Comparison of ENCODE assay signal across 1 cellular context in the genomic region with DNA sequence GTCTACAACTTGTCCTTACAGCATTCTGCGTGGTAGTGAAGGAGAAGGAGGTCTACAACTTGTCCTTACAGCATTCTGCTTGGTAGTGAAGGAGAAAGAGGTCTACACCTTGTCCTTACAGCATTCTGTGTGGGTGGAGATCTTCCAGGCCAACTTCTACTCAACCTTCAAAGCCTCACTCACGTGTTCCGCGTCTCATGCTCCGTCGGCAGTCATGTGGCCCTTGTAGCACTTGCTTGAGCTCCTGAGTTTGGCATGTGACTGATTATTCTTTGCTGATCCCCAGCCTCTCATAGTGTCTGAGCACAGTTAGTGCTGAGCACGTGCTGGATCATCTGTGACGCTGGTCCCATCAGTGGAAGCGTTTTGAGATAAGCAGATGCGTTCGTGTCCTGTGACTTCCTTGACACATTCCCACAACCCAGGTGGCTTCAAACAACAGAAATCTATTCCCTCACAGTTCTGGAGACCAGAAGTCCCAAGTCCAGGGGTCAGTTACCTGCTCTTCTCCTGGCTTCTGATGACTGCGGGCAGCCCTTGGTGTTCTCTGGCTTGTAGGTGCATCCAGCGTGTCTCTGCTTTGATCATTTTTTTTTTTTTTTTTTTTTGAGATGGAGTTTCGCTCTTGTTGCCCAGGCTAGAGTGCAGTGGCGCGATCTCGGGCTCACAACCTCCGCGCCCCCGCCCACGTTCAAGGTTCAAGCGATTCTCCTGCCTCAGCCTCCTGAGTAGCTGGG.
TF ChIP-seq lines count a peak whose summit lies in the region.

No MANE protein-coding gene starts in this region.

TF ChIP-seq in HepG2, 621 proteins besides CTCF, POLR2A, EP300 and RAD21 (continued from another document and continues in another):
- TF ChIP-seq, protein P1, sequence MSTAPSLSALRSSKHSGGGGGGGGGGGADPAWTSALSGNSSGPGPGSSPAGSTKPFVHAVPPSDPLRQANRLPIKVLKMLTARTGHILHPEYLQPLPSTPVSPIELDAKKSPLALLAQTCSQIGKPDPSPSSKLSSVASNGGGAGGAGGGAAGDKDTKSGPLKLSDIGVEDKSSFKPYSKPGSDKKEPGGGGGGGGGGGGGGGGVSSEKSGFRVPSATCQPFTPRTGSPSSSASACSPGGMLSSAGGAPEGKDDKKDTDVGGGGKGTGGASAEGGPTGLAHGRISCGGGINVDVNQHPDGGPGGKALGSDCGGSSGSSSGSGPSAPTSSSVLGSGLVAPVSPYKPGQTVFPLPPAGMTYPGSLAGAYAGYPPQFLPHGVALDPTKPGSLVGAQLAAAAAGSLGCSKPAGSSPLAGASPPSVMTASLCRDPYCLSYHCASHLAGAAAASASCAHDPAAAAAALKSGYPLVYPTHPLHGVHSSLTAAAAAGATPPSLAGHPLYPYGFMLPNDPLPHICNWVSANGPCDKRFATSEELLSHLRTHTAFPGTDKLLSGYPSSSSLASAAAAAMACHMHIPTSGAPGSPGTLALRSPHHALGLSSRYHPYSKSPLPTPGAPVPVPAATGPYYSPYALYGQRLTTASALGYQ (CRISPR knock-in tag; IDR thresholded peaks at IDR 0.05): no peak
- TF ChIP-seq KLF16 (CRISPR knock-in tag; IDR thresholded peaks at IDR 0.05) (peak in 1 of 2 experiments; percentile 49; a peak in 1 of 4 replicates), FOXO1 (CRISPR knock-in tag; IDR thresholded peaks at IDR 0.05) (peak; percentile 44), PLSCR1 (CRISPR knock-in tag; IDR thresholded peaks at IDR 0.05; ENCODE audit: borderline replicate concordance) (no peak), ZNF781 (CRISPR knock-in tag; IDR thresholded peaks at IDR 0.05; ENCODE audit: borderline replicate concordance, not compliant biosample characterization) (peak; percentile 84), NFAT5 (CRISPR knock-in tag; IDR thresholded peaks at IDR 0.05) (peak; percentile 54; the same call in 1 of the 2 replicates), ARNTL (CRISPR knock-in tag; IDR thresholded peaks at IDR 0.05) (peak; percentile 80), ZSCAN30 (CRISPR knock-in tag; IDR thresholded peaks at IDR 0.05) (no peak), ZNF616 (CRISPR knock-in tag; IDR thresholded peaks at IDR 0.05; ENCODE audit: low read depth) (peak; percentile 65; the same call in 1 of the 2 replicates), NCOR1 (IDR thresholded peaks at IDR 0.05; ENCODE audit: borderline replicate concordance, low read length) (peak; percentile 94), HOXA9 (CRISPR knock-in tag; IDR thresholded peaks at IDR 0.05; ENCODE audit: borderline replicate concordance) (no peak), ZNF563 (CRISPR knock-in tag; IDR thresholded peaks at IDR 0.05) (peak; percentile 62; the same call in 1 of the 2 replicates), CEBPG (CRISPR knock-in tag; IDR thresholded peaks at IDR 0.05) (no peak), ZNF615 (CRISPR knock-in tag; IDR thresholded peaks at IDR 0.05; ENCODE audit: borderline replicate concordance) (no peak), U2AF2 (IDR thresholded peaks at IDR 0.05; ENCODE audit: low read depth, low read length) (no peak), MYC (CRISPR knock-in tag; IDR thresholded peaks at IDR 0.05; ENCODE audit: borderline replicate concordance) (peak; percentile 77), ZNF841 (CRISPR knock-in tag; IDR thresholded peaks at IDR 0.05; ENCODE audit: borderline replicate concordance) (no peak), RELA (CRISPR knock-in tag; IDR thresholded peaks at IDR 0.05) (0 out of 2 replicates have a peak, but pooled peaks have one; percentile 33), GPN1 (CRISPR knock-in tag; IDR thresholded peaks at IDR 0.05; ENCODE audit: borderline replicate concordance) (no peak), ZNF180 (CRISPR knock-in tag; IDR thresholded peaks at IDR 0.05; ENCODE audit: borderline replicate concordance, low read depth) (no peak), ZNF691 (CRISPR knock-in tag; IDR thresholded peaks at IDR 0.05; ENCODE audit: borderline replicate concordance, low read depth) (peak; percentile 62), HHEX (CRISPR knock-in tag; IDR thresholded peaks at IDR 0.05) (no peak; the same call in 1 of the 2 replicates), IRX3 (CRISPR knock-in tag; IDR thresholded peaks at IDR 0.05; ENCODE audit: borderline replicate concordance, low read depth) (peak; percentile 69; the same call in 1 of the 2 replicates), UBTF (CRISPR knock-in tag; IDR thresholded peaks at IDR 0.05) (peak; percentile 36; the same call in 1 of the 2 replicates), ZBTB49 (CRISPR knock-in tag; IDR thresholded peaks at IDR 0.05; ENCODE audit: borderline replicate concordance) (peak; percentile 48; the same call in 1 of the 2 replicates), ZNF775 (CRISPR knock-in tag; IDR thresholded peaks at IDR 0.05; ENCODE audit: borderline replicate concordance) (no peak)
- TF ChIP-seq, protein P2, sequence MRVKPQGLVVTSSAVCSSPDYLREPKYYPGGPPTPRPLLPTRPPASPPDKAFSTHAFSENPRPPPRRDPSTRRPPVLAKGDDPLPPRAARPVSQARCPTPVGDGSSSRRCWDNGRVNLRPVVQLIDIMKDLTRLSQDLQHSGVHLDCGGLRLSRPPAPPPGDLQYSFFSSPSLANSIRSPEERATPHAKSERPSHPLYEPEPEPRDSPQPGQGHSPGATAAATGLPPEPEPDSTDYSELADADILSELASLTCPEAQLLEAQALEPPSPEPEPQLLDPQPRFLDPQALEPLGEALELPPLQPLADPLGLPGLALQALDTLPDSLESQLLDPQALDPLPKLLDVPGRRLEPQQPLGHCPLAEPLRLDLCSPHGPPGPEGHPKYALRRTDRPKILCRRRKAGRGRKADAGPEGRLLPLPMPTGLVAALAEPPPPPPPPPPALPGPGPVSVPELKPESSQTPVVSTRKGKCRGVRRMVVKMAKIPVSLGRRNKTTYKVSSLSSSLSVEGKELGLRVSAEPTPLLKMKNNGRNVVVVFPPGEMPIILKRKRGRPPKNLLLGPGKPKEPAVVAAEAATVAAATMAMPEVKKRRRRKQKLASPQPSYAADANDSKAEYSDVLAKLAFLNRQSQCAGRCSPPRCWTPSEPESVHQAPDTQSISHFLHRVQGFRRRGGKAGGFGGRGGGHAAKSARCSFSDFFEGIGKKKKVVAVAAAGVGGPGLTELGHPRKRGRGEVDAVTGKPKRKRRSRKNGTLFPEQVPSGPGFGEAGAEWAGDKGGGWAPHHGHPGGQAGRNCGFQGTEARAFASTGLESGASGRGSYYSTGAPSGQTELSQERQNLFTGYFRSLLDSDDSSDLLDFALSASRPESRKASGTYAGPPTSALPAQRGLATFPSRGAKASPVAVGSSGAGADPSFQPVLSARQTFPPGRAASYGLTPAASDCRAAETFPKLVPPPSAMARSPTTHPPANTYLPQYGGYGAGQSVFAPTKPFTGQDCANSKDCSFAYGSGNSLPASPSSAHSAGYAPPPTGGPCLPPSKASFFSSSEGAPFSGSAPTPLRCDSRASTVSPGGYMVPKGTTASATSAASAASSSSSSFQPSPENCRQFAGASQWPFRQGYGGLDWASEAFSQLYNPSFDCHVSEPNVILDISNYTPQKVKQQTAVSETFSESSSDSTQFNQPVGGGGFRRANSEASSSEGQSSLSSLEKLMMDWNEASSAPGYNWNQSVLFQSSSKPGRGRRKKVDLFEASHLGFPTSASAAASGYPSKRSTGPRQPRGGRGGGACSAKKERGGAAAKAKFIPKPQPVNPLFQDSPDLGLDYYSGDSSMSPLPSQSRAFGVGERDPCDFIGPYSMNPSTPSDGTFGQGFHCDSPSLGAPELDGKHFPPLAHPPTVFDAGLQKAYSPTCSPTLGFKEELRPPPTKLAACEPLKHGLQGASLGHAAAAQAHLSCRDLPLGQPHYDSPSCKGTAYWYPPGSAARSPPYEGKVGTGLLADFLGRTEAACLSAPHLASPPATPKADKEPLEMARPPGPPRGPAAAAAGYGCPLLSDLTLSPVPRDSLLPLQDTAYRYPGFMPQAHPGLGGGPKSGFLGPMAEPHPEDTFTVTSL (CRISPR knock-in tag; IDR thresholded peaks at IDR 0.05; ENCODE audit: borderline replicate concordance): peak; percentile 39; the same call in 1 of the 2 replicates
- TF ChIP-seq, protein P3, sequence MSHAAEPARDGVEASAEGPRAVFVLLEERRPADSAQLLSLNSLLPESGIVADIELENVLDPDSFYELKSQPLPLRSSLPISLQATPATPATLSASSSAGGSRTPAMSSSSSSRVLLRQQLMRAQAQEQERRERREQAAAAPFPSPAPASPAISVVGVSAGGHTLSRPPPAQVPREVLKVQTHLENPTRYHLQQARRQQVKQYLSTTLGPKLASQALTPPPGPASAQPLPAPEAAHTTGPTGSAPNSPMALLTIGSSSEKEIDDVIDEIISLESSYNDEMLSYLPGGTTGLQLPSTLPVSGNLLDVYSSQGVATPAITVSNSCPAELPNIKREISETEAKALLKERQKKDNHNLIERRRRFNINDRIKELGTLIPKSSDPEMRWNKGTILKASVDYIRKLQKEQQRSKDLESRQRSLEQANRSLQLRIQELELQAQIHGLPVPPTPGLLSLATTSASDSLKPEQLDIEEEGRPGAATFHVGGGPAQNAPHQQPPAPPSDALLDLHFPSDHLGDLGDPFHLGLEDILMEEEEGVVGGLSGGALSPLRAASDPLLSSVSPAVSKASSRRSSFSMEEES (CRISPR knock-in tag; IDR thresholded peaks at IDR 0.05): peak; percentile 88
- TF ChIP-seq, protein P4, sequence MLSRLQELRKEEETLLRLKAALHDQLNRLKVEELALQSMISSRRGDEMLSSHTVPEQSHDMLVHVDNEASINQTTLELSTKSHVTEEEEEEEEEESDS (CRISPR knock-in tag; IDR thresholded peaks at IDR 0.05; ENCODE audit: borderline replicate concordance): no peak
